ENCODE assay signal across 16 cellular contexts in the genomic region with DNA sequence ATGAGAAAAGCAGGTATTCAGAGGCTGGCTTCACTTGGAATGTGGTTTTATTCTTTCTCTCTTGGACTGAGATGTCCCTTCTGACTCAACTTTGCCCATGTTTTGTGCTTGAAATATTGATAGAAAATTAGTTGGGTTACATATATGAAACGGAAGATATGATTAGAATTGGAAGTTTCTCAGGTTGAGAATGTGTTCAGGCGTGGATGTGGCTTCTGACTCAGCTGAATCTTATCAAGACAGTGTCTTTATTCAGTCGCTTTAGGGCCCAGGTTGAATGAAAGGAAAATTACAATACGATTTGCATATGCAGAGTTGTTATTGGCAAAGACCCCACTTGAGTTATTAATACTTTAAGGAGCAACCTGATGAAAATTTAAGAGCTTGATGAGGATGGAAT.
DNase-seq lines count a peak whose midpoint lies in the region; ATAC-seq and TF ChIP-seq lines count a peak whose summit lies in the region.
"Had no signal": no experiment of that assay in that cellular context is flagged by ENCODE, and none has a peak within 500 bp of the region (broad histone marks: within the 10 kb centered on the region; RNA-seq: fewer than 3 reads in every experiment).

No MANE protein-coding gene starts in this region.

- CTCF ChIA-PET in MCF 10A (lab: Yijun Ruan, JAX): interaction anchor here (0.9 to 2.1 kb wide), 6 partner anchors 10 to 414 kb away, joined by 3 to 9 read pairs (median 3); no protein-coding TSS in a partner anchor

- H3K27ac ChIP-seq in Peyer's patch: no peak overlapping the region
- H3K27ac ChIP-seq: BLaER1, sigmoid colon, uterus, WERI-Rb-1 had no signal

- no peak for TF ChIP-seq POLR2A in Peyer's patch (IDR thresholded peaks at IDR 0.05)

- H3K4me1 ChIP-seq in Peyer's patch: no peaks in the 10 kb centered on the region
- H3K4me1 ChIP-seq: BLaER1, sigmoid colon, uterus had no signal

- intact Hi-C loops in MCF 10A (cut with micrococcal nuclease): no loop called here

- H3K36me3 Mint-ChIP-seq in stimulated activated memory B cell treated with anti-CD40 and anti-IgM and Interleukin-4, amounts not matched to agents 10 μg/mL and 1 μg/mL and 100 μg/mL, for 72 hours: no peaks in the 10 kb centered on the region
- H3K36me3 Mint-ChIP-seq in MCF 10A (ENCODE audit: insufficient read depth, unreplicated experiment): peaks cover 6% of the 10 kb centered on the region

- no TSS peak for BruUV-seq in MCF 10A (replicated peaks; lab: Mats Ljungman, UMichigan)

- H3K27ac Mint-ChIP-seq in stimulated activated memory B cell treated with anti-CD40 and anti-IgM and Interleukin-4, amounts not matched to agents 10 μg/mL and 1 μg/mL and 100 μg/mL, for 72 hours: peak overlapping the region; percentile 33
- no peak overlapping the region for H3K27ac Mint-ChIP-seq in MCF 10A (ENCODE audit: low read depth, unreplicated experiment)
- H3K27ac Mint-ChIP-seq: effector memory CD8-positive, alpha-beta T cell had no signal

- no peaks in the 10 kb centered on the region for H3K36me3 ChIP-seq in Peyer's patch
- H3K36me3 ChIP-seq: BLaER1, sigmoid colon, uterus, WERI-Rb-1 had no signal

- no peaks in the 10 kb centered on the region for H3K9me3 ChIP-seq in Peyer's patch
- H3K9me3 ChIP-seq: BLaER1, sigmoid colon, uterus had no signal

- peaks cover 25% of the 10 kb centered on the region for H3K4me1 Mint-ChIP-seq in stimulated activated memory B cell treated with anti-CD40 and anti-IgM and Interleukin-4, amounts not matched to agents 10 μg/mL and 1 μg/mL and 100 μg/mL, for 72 hours
- no peaks in the 10 kb centered on the region for H3K4me1 Mint-ChIP-seq in MCF 10A (ENCODE audit: insufficient read depth, unreplicated experiment)

- ATAC-seq in GM19025 (IDR thresholded peaks at IDR 0.05; ENCODE audit: low read depth, unreplicated experiment): peak; percentile 30
- ATAC-seq in HG02610 (IDR thresholded peaks at IDR 0.05; ENCODE audit: unreplicated experiment): peak; percentile 47
- peak; percentile 53 for ATAC-seq in HG03432 (IDR thresholded peaks at IDR 0.05; ENCODE audit: unreplicated experiment)
- ATAC-seq in stimulated activated memory B cell treated with anti-CD40 and anti-IgM and Interleukin-4, amounts not matched to agents 10 μg/mL and 1 μg/mL and 100 μg/mL, for 72 hours: peak; percentile 21
- ATAC-seq: effector memory CD8-positive, alpha-beta T cell had no signal

- H3K27me3 ChIP-seq in Peyer's patch: no peaks in the 10 kb centered on the region
- H3K27me3 ChIP-seq: BLaER1, sigmoid colon, uterus had no signal

- POLR2A ChIA-PET in MCF 10A (lab: Yijun Ruan, JAX): no interaction called here

- no peak for TF ChIP-seq CTCF in Peyer's patch (IDR thresholded peaks at IDR 0.05)
- TF ChIP-seq CTCF in MCF 10A (IDR thresholded peaks at IDR 0.05; ENCODE audit: unreplicated experiment): no peak

- DNase-seq in Peyer's patch (no peak), NCI-H187 treated with DMSO at 0.1 percent for 48 hours (lab: John Stamatoyannopoulos, UW) (no peak), MCF 10A (ENCODE audit: unreplicated experiment) (no peak)
- DNase-seq: DND-41; effector memory CD8-positive, alpha-beta T cell; NCI-H1105 treated with DMSO at 0.1 percent for 48 hours; NCI-H226; sigmoid colon; stimulated activated naive CD4-positive, alpha-beta T cell treated with Interleukin-2 at 50 U/mL for 16 hours; uterus; WERI-Rb-1 had no signal

- H3K4me3 ChIP-seq in Peyer's patch: no peak overlapping the region
- H3K4me3 ChIP-seq: BLaER1, sigmoid colon, uterus had no signal

- H3K27me3 Mint-ChIP-seq in stimulated activated memory B cell treated with anti-CD40 and anti-IgM and Interleukin-4, amounts not matched to agents 10 μg/mL and 1 μg/mL and 100 μg/mL, for 72 hours: peaks cover 9% of the 10 kb centered on the region
- H3K27me3 Mint-ChIP-seq in MCF 10A (ENCODE audit: insufficient read depth, unreplicated experiment): peaks cover 19% of the 10 kb centered on the region

- no peak overlapping the region for H3K4me3 Mint-ChIP-seq in stimulated activated memory B cell treated with anti-CD40 and anti-IgM and Interleukin-4, amounts not matched to agents 10 μg/mL and 1 μg/mL and 100 μg/mL, for 72 hours
- no peak overlapping the region for H3K4me3 Mint-ChIP-seq in MCF 10A (ENCODE audit: unreplicated experiment)
- H3K4me3 Mint-ChIP-seq: effector memory CD8-positive, alpha-beta T cell had no signal

- H3K9me3 Mint-ChIP-seq in stimulated activated memory B cell treated with anti-CD40 and anti-IgM and Interleukin-4, amounts not matched to agents 10 μg/mL and 1 μg/mL and 100 μg/mL, for 72 hours: no peaks in the 10 kb centered on the region
- no peaks in the 10 kb centered on the region for H3K9me3 Mint-ChIP-seq in MCF 10A (ENCODE audit: unreplicated experiment)
